ENCODE assay signal across 24 cellular contexts in genomic region chr9:18980124-18980660, GRCh38. TPM values are rescaled to one million over a fixed set of nuclear protein-coding genes. Genes with fewer than 3 reads are reported as not detected.
DNase-seq lines count a peak whose midpoint lies in the region; ATAC-seq and TF ChIP-seq lines count a peak whose summit lies in the region.
"Had no signal": no experiment of that assay in that cellular context is flagged by ENCODE, and none has a peak within 500 bp of the region (broad histone marks: within the 10 kb centered on the region; RNA-seq: fewer than 3 reads in every experiment).

No MANE protein-coding gene starts in this region.

- DNase-seq in Ammon's horn (ENCODE audit: low spot score) (peak; percentile 23), M059J (ENCODE audit: low read depth) (peak; percentile 17), endodermal cell (no peak), neural progenitor cell (ENCODE audit: low spot score) (no peak), DMS 273 treated with DMSO at 0.1 percent for 48 hours (lab: John Stamatoyannopoulos, UW) (no peak), cerebellar nuclear complex (lab: John Stamatoyannopoulos, UW) (no peak)
- DNase-seq: activated CD4-positive, alpha-beta T cell treated with anti-CD3 and anti-CD28 coated beads, Interleukin-2, amount 50 U/mL, for 4 hours; activated CD8-positive, alpha-beta memory T cell treated with anti-CD3 and anti-CD28 coated beads, Interleukin-2, amount 50 U/mL, for 4 hours; BE2C; body of pancreas; DMS79 treated with DMSO at 0.1 percent for 48 hours; left lung; NCI-H1436 treated with DMSO at 0.1 percent for 48 hours; NCI-H526; stimulated activated CD4-positive, alpha-beta T cell treated with anti-CD3 and anti-CD28 coated beads, Interleukin-4, amount 100 ng/mL, for 4 hours; stimulated activated naive CD8-positive, alpha-beta T cell treated with anti-CD3 and anti-CD28 coated beads, Interleukin-15, Interleukin-2, amounts not matched to agents 100 U/mL and 50 U/mL, for 24 hours; tibial artery had no signal

- H2AFZ ChIP-seq in neural progenitor cell (replicated peaks), result peak overlapping the region; percentile 26

- H4K20me1 ChIP-seq in neural progenitor cell (ENCODE audit: low read depth), result no peaks in the 10 kb centered on the region

- TF ChIP-seq CTCF in endodermal cell (conservative IDR thresholded peaks at IDR 0.05) (no peak), neural progenitor cell (IDR thresholded peaks at IDR 0.05) (no peak)

- no peaks in the 10 kb centered on the region for H3K36me3 Mint-ChIP-seq in endodermal cell (ENCODE audit: low read depth)
- no peaks in the 10 kb centered on the region for H3K36me3 Mint-ChIP-seq in neural progenitor cell
- H3K36me3 Mint-ChIP-seq: activated naive CD8-positive, alpha-beta T cell had no signal

- H3K9ac ChIP-seq in endodermal cell (ENCODE audit: extremely low read depth, low read length, poor library complexity, severe bottlenecking), result no peak overlapping the region
- H3K9ac ChIP-seq in neural progenitor cell, result no peak overlapping the region

- H3F3A ChIP-seq in neural progenitor cell (ENCODE audit: low read depth), result no peaks in the 10 kb centered on the region

- no peak overlapping the region for H3K4me3 Mint-ChIP-seq in endodermal cell
- no peak overlapping the region for H3K4me3 Mint-ChIP-seq in neural progenitor cell
- H3K4me3 Mint-ChIP-seq: activated naive CD8-positive, alpha-beta T cell had no signal

- H3K36me3 ChIP-seq in endodermal cell (ENCODE audit: control insufficient read depth, insufficient read depth, low read length) (no peaks in the 10 kb centered on the region), neural progenitor cell (no peaks in the 10 kb centered on the region)
- H3K36me3 ChIP-seq: BE2C, left lung, right atrium auricular region, tibial artery had no signal

- peaks cover 6% of the 10 kb centered on the region for H3K9me3 ChIP-seq in endodermal cell (ENCODE audit: control insufficient read depth, low read length)
- H3K9me3 ChIP-seq in neural progenitor cell (ENCODE audit: low read depth), result peaks cover 4% of the 10 kb centered on the region
- H3K9me3 ChIP-seq: BE2C, body of pancreas, left lung, right atrium auricular region, tibial artery had no signal

- WGBS in endodermal cell (ENCODE audit: insufficient coverage in 1 of 2, insufficient read length in 1 of 2), 2 experiments, result 17% methylated on average over 1 of the region's 1 CpG; no CpG with 5 or more reads in 1 of the 2 experiments

- peak overlapping the region; percentile 34 for H3K27ac ChIP-seq in endodermal cell (ENCODE audit: low read depth, low read length)
- no peak overlapping the region for H3K27ac ChIP-seq in neural progenitor cell
- H3K27ac ChIP-seq: body of pancreas, left lung had no signal

- no peaks in the 10 kb centered on the region for H3K4me1 ChIP-seq in endodermal cell (ENCODE audit: control insufficient read depth, insufficient read depth, low read length)
- H3K4me1 ChIP-seq in neural progenitor cell, result peaks cover 27% of the 10 kb centered on the region
- H3K4me1 ChIP-seq: BE2C, left lung, right atrium auricular region had no signal

- H3K79me2 ChIP-seq in neural progenitor cell (ENCODE audit: low read depth), result no peaks in the 10 kb centered on the region

- H3K27me3 Mint-ChIP-seq in endodermal cell (ENCODE audit: insufficient read depth) (no peaks in the 10 kb centered on the region), neural progenitor cell (ENCODE audit: insufficient read depth, low read depth) (peaks cover 6% of the 10 kb centered on the region)

- no peak overlapping the region for H3K4me2 ChIP-seq in neural progenitor cell

- ATAC-seq in HG02623 (IDR thresholded peaks at IDR 0.05; ENCODE audit: unreplicated experiment), result no peak
- no peak for ATAC-seq in HG03159 (IDR thresholded peaks at IDR 0.05; ENCODE audit: unreplicated experiment)
- ATAC-seq: body of pancreas; stimulated activated naive CD8-positive, alpha-beta T cell treated with anti-CD3 and anti-CD28 coated beads, Interleukin-15, Interleukin-2, amounts not matched to agents 100 U/mL and 50 U/mL, for 24 hours had no signal

- H3K9me3 Mint-ChIP-seq in endodermal cell (peaks cover 12% of the 10 kb centered on the region), neural progenitor cell (peaks cover 12% of the 10 kb centered on the region)
- H3K9me3 Mint-ChIP-seq: activated T-helper 2 cell treated with anti-CD3 and anti-CD28 coated beads, Interferon-gamma antibody, Interleukin-2, Interleukin-4, amounts not matched to agents 10 μg/mL and 5 μg/mL and 100 μg/mL, durations not matched to agents 14 hours and 24 hours and 36 hours had no signal

- H3K4me3 ChIP-seq in endodermal cell (ENCODE audit: low read length) (no peak overlapping the region), neural progenitor cell (no peak overlapping the region)
- H3K4me3 ChIP-seq: body of pancreas, coronary artery, left lung, right atrium auricular region, tibial artery had no signal

- H3K27ac Mint-ChIP-seq in endodermal cell (no peak overlapping the region), neural progenitor cell (no peak overlapping the region)
- H3K27ac Mint-ChIP-seq: activated naive CD8-positive, alpha-beta T cell; activated T-helper 2 cell treated with anti-CD3 and anti-CD28 coated beads, Interferon-gamma antibody, Interleukin-2, Interleukin-4, amounts not matched to agents 10 μg/mL and 5 μg/mL and 100 μg/mL, durations not matched to agents 14 hours and 24 hours and 36 hours had no signal

- peaks cover 18% of the 10 kb centered on the region for H3K4me1 Mint-ChIP-seq in endodermal cell
- H3K4me1 Mint-ChIP-seq in neural progenitor cell, result peaks cover 19% of the 10 kb centered on the region

- H3K27me3 ChIP-seq in endodermal cell (ENCODE audit: control insufficient read depth, insufficient read depth, low read length, poor library complexity, severe bottlenecking), result no peaks in the 10 kb centered on the region
- no peaks in the 10 kb centered on the region for H3K27me3 ChIP-seq in neural progenitor cell
- H3K27me3 ChIP-seq: body of pancreas, left lung, right atrium auricular region, tibial artery had no signal

RNA-seq across cellular contexts. Expression of gene SAXO1, which starts 52.8 kb away (rescaled TPM):
- total RNA-seq in M059J (2014; rRNA removed; shearing (Covaris generic)), result 0.10 TPM in 1 of 2 replicates, not detected in the other
- total RNA-seq in endodermal cell (1 to 10 TPM in 1 of 2 donors, under 1 TPM in 1; 0.04 to 1.2 TPM), neural progenitor cell (ENCODE audit: low replicate concordance) (0.09 and 0.15 TPM in 2 replicates)
- polyA plus RNA-seq in endodermal cell (2013, experiment 1 of 2), result 0.18 TPM
- 0.46 TPM for polyA plus RNA-seq in endodermal cell (2013, experiment 2 of 2)
- total RNA-seq: activated T-helper 2 cell treated with anti-CD3 and anti-CD28 coated beads, Interferon-gamma antibody, Interleukin-2, Interleukin-4, amounts not matched to agents 10 μg/mL and 5 μg/mL and 100 μg/mL, durations not matched to agents 14 hours and 24 hours and 36 hours; body of pancreas; left lung; right atrium auricular region; T-helper 2 cell treated with Interferon-gamma antibody and Interleukin-4, amounts not matched to agents 100 ng/mL and 5 ng/mL, for 36 hours had no signal

Comparison
In these comparisons a context has a peak if more than half of its experiments do, and no peak if none do; other contexts are left out.
1. DNase-seq: peak in Ammon's horn (single experiment) and M059J (single experiment); none in endodermal cell (single experiment), neural progenitor cell (single experiment), DMS 273 treated with DMSO at 0.1 percent for 48 hours (single experiment) and cerebellar nuclear complex (0 of 2).